Comparison of ENCODE assay signal across 16 cellular contexts in genomic region chr9:93585695-93586094, GRCh38.
"Had no signal": no experiment of that assay in that cellular context is flagged by ENCODE, and none has a peak within 500 bp of the region (broad histone marks: within the 10 kb centered on the region; RNA-seq: fewer than 3 reads in every experiment).

No MANE protein-coding gene starts in this region.

- H3K4me1 ChIP-seq: foreskin keratinocyte had no signal

- H3K9ac ChIP-seq: parathyroid adenoma had no signal

- H3K27me3 ChIP-seq: colonic mucosa, foreskin keratinocyte, left lung, right lobe of liver, spleen, tibial nerve had no signal

- H3K27ac ChIP-seq: colonic mucosa, foreskin keratinocyte, left lung, parathyroid adenoma, prostate gland, right lobe of liver, spleen, tibial nerve had no signal

- H3K4me3 ChIP-seq: colonic mucosa, left lung, prostate gland, right lobe of liver, spleen, tibial nerve had no signal

- ATAC-seq: foreskin keratinocyte; left lung; naive thymus-derived CD4-positive, alpha-beta T cell; right lobe of liver; stimulated activated memory B cell treated with anti-CD40 and anti-IgM and Interleukin-4, amounts not matched to agents 10 μg/mL and 1 μg/mL and 100 μg/mL, for 72 hours had no signal

- H3K36me3 ChIP-seq: colonic mucosa, left lung, prostate gland, right lobe of liver, spleen, tibial nerve had no signal

- H3K9me3 ChIP-seq: colonic mucosa, prostate gland, right lobe of liver had no signal

- DNase-seq: colonic mucosa; effector CD4-positive, alpha-beta T cell; erythroblast; foreskin keratinocyte; left lung; naive thymus-derived CD4-positive, alpha-beta T cell; nephron progenitor cell; spleen; stimulated activated CD4-positive, alpha-beta T cell treated with anti-CD3 and anti-CD28 coated beads, Interleukin-15, amount 100 ng/mL, for 24 hours; stimulated activated CD4-positive, alpha-beta T cell treated with anti-CD3 and anti-CD28 coated beads, Interleukin-1b, Interleukin-23, amount 100 ng/mL, for 48 hours; stimulated activated CD4-positive, alpha-beta T cell treated with anti-CD3 and anti-CD28 coated beads, Interleukin-4, amount 100 ng/mL, for 24 hours had no signal
